15 cellular contexts compared by ENCODE assay signal in genomic region chr1:60073605-60074278, GRCh38. TPM values are rescaled to one million over a fixed set of nuclear protein-coding genes. Genes with fewer than 3 reads are reported as not detected.
A peak's percentile ranks its signal among the peaks of the same experiment; 100 is the strongest.
DNase-seq lines count a peak whose midpoint lies in the region; ATAC-seq and TF ChIP-seq lines count a peak whose summit lies in the region.
"Had no signal": no experiment of that assay in that cellular context is flagged by ENCODE, and none has a peak within 500 bp of the region (broad histone marks: within the 10 kb centered on the region; RNA-seq: fewer than 3 reads in every experiment).

Gene C1orf87 (minus strand): TSS chr1:60073770. CDS start chr1:60072643, 1,127 bp downstream.

- no peaks in the 10 kb centered on the region for H3K79me2 ChIP-seq in GM23338 (replicated peaks; ENCODE audit: insufficient read depth)

- no peaks in the 10 kb centered on the region for H3F3A ChIP-seq in GM23338 (replicated peaks; ENCODE audit: low read depth)

- no peaks in the 10 kb centered on the region for H4K20me1 ChIP-seq in GM23338 (replicated peaks; ENCODE audit: insufficient read depth)
- H4K20me1 ChIP-seq: BLaER1 treated with 17β-estradiol and CSF1 and Interleukin-3, amounts not matched to agents 10 nM and 100 nM had no signal

- TF ChIP-seq CTCF in GM23338 (conservative IDR thresholded peaks at IDR 0.05; ENCODE audit: low read depth in 2 of 2) (no peak), foreskin keratinocyte (conservative IDR thresholded peaks at IDR 0.05) (no peak)

- peak within 1 kb of the TSS; percentile 73 for H3K4me3 Mint-ChIP-seq in GM23338
- H3K4me3 Mint-ChIP-seq: activated naive CD8-positive, alpha-beta T cell treated with anti-CD3 and anti-CD28 coated beads for 36 hours had no signal

- H3K9me3 ChIP-seq in mesodermal cell (ENCODE audit: control insufficient read depth, low read length) = no peaks in the 10 kb centered on the region

- H3K27me3 ChIP-seq in GM23338 (ENCODE audit: insufficient read depth) (peaks cover 6% of the 10 kb centered on the region), foreskin keratinocyte (peaks cover 62% of the 10 kb centered on the region)
- H3K27me3 ChIP-seq: BLaER1 treated with 17β-estradiol and CSF1 and Interleukin-3, amounts not matched to agents 10 nM and 100 nM had no signal

- H3K4me2 ChIP-seq in GM23338 = peak within 1 kb of the TSS; percentile 70
- H3K4me2 ChIP-seq: BLaER1 treated with 17β-estradiol and CSF1 and Interleukin-3, amounts not matched to agents 10 nM and 100 nM had no signal

- H3K9me2 ChIP-seq in GM23338 (ENCODE audit: insufficient read depth) = no peaks in the 10 kb centered on the region

- H3K4me3 ChIP-seq in GM23338 (peak within 1 kb of the TSS; percentile 77), mesodermal cell (ENCODE audit: extremely low read depth, insufficient read depth, low read length, poor library complexity, severe bottlenecking) (peak within 1 kb of the TSS; percentile 16)
- H3K4me3 ChIP-seq: BLaER1 treated with 17β-estradiol and CSF1 and Interleukin-3, amounts not matched to agents 10 nM and 100 nM had no signal

- H2AFZ ChIP-seq in GM23338 = peak within 1 kb of the TSS; percentile 19

- WGBS in mesodermal cell (ENCODE audit: insufficient coverage in 2 of 2), 2 experiments = 17 to 24% methylated on average over 34 to 35 of the region's 36 CpGs

- H3K9me3 Mint-ChIP-seq in GM23338 = no peaks in the 10 kb centered on the region
- H3K9me3 Mint-ChIP-seq: activated naive CD8-positive, alpha-beta T cell treated with anti-CD3 and anti-CD28 coated beads for 36 hours had no signal

- H3K4me1 ChIP-seq in GM23338 (ENCODE audit: insufficient read depth) (peaks cover 9% of the 10 kb centered on the region; the same call in 1 of the 2 replicates), foreskin keratinocyte (no peaks in the 10 kb centered on the region), mesodermal cell (ENCODE audit: control insufficient read depth, insufficient read depth, low read length, poor library complexity, severe bottlenecking) (peaks cover 5% of the 10 kb centered on the region)
- H3K4me1 ChIP-seq: BLaER1 treated with 17β-estradiol and CSF1 and Interleukin-3, amounts not matched to agents 10 nM and 100 nM had no signal

- ATAC-seq in GM23338 = peak; percentile 97
- peak; percentile 39 for ATAC-seq in foreskin keratinocyte

- no peaks in the 10 kb centered on the region for H3K36me3 Mint-ChIP-seq in GM23338 (ENCODE audit: low read depth)
- H3K36me3 Mint-ChIP-seq: activated naive CD8-positive, alpha-beta T cell treated with anti-CD3 and anti-CD28 coated beads for 36 hours had no signal

- no peak within 1 kb of the TSS for H3K27ac Mint-ChIP-seq in GM23338
- H3K27ac Mint-ChIP-seq: activated naive CD8-positive, alpha-beta T cell treated with anti-CD3 and anti-CD28 coated beads for 36 hours had no signal

- H3K4me1 Mint-ChIP-seq in GM23338 = peaks cover 8% of the 10 kb centered on the region
- H3K4me1 Mint-ChIP-seq: activated naive CD8-positive, alpha-beta T cell treated with anti-CD3 and anti-CD28 coated beads for 36 hours had no signal

- H3K27ac ChIP-seq in GM23338 (ENCODE audit: low read depth) = no peak within 1 kb of the TSS
- no peak within 1 kb of the TSS for H3K27ac ChIP-seq in foreskin keratinocyte
- no peak within 1 kb of the TSS for H3K27ac ChIP-seq in mesodermal cell (ENCODE audit: low read depth, low read length, severe bottlenecking)
- H3K27ac ChIP-seq: BLaER1 treated with 17β-estradiol and CSF1 and Interleukin-3, amounts not matched to agents 10 nM and 100 nM had no signal

- no peaks in the 10 kb centered on the region for H3K36me3 ChIP-seq in GM23338 (ENCODE audit: insufficient read depth)
- H3K36me3 ChIP-seq in mesodermal cell (ENCODE audit: control insufficient read depth, insufficient read depth, low read length) = no peaks in the 10 kb centered on the region
- H3K36me3 ChIP-seq: BLaER1 treated with 17β-estradiol and CSF1 and Interleukin-3, amounts not matched to agents 10 nM and 100 nM had no signal

- H3K27me3 Mint-ChIP-seq in GM23338 (ENCODE audit: insufficient read depth, low read depth, poor library complexity) = peaks cover 7% of the 10 kb centered on the region

- DNase-seq in GM23338 (ENCODE audit: low spot score) (peak; percentile 83), NCI-H748 treated with DMSO at 0.1 percent for 48 hours (lab: John Stamatoyannopoulos, UW) (peak; percentile 28), foreskin keratinocyte (no peak), DMS 273 (lab: John Stamatoyannopoulos, UW; ENCODE audit: unreplicated experiment) (no peak), AML-193 (lab: John Stamatoyannopoulos, UW) (no peak), hypothalamus (lab: John Stamatoyannopoulos, UW) (no peak)
- DNase-seq in stimulated activated CD4-positive, alpha-beta T cell treated with anti-CD3 and anti-CD28 coated beads, Interleukin-2, amount 100 ng/mL, for 48 hours = no peak
- DNase-seq: activated naive CD8-positive, alpha-beta T cell treated with anti-CD3 and anti-CD28 coated beads for 36 hours; HCEC 1CT; NCI-H69; SHP77 had no signal

TF ChIP-seq in GM23338, 12 proteins besides CTCF, POLR2A, EP300 and RAD21 (continues in another document):
- TF ChIP-seq POLR2AphosphoS5 (IDR thresholded peaks at IDR 0.05; ENCODE audit: low read depth) (no peak), CREB1 (CRISPR knock-in tag; IDR thresholded peaks at IDR 0.05; ENCODE audit: low read depth) (no peak), EZH2phosphoT487 (IDR thresholded peaks at IDR 0.05; ENCODE audit: unreplicated experiment) (no peak), STAT1 (IDR thresholded peaks at IDR 0.05; ENCODE audit: unreplicated experiment) (no peak), REST (IDR thresholded peaks at IDR 0.05; ENCODE audit: unreplicated experiment) (no peak), ZNF114 (CRISPR knock-in tag; IDR thresholded peaks at IDR 0.05) (no peak), ETS1 (IDR thresholded peaks at IDR 0.05) (no peak), JUNB (IDR thresholded peaks at IDR 0.05; ENCODE audit: unreplicated experiment) (no peak), NANOG (IDR thresholded peaks at IDR 0.05; ENCODE audit: borderline replicate concordance) (no peak), EZH2 (IDR thresholded peaks at IDR 0.05; ENCODE audit: low read depth, unreplicated experiment) (no peak), ZNF331 (CRISPR knock-in tag; IDR thresholded peaks at IDR 0.05; ENCODE audit: low read depth) (no peak)

RNA-seq across cellular contexts. Expression of gene C1orf87, which starts in this region (rescaled TPM):
- 0.07 TPM in 1 of 2 replicates, not detected in the other for total RNA-seq in GM23338 (2014; rRNA removed; shearing (Covaris generic))
- 0.21 TPM in 1 of 2 replicates, not detected in the other for polyA plus RNA-seq in GM23338 (2016; fragmentation: Nextera tagmentation; extraction: Ambion mirVana)
- not detected in 2 replicates for total RNA-seq in foreskin keratinocyte
- polyA plus RNA-seq in foreskin keratinocyte = not detected in 2 replicates
- not detected for polyA plus RNA-seq in mesodermal cell (2013, experiment 1 of 2)
- polyA plus RNA-seq in mesodermal cell (2013, experiment 2 of 2) = not detected
- total RNA-seq: activated naive CD8-positive, alpha-beta T cell treated with anti-CD3 and anti-CD28 coated beads for 36 hours; glomerular endothelial cell; HT1080 had no signal

Comparison
In these comparisons a context has a peak if more than half of its experiments do, and no peak if none do; other contexts are left out.
1. Peak in DNase-seq, ATAC-seq, H3K4me3 ChIP-seq and H3K4me2 ChIP-seq in GM23338; RNA of the gene not detected or under 1 TPM.
2. Peak in ATAC-seq in foreskin keratinocyte; RNA of the gene not detected or under 1 TPM.